Comparison of ENCODE assay signal across 16 cellular contexts in the genomic region with DNA sequence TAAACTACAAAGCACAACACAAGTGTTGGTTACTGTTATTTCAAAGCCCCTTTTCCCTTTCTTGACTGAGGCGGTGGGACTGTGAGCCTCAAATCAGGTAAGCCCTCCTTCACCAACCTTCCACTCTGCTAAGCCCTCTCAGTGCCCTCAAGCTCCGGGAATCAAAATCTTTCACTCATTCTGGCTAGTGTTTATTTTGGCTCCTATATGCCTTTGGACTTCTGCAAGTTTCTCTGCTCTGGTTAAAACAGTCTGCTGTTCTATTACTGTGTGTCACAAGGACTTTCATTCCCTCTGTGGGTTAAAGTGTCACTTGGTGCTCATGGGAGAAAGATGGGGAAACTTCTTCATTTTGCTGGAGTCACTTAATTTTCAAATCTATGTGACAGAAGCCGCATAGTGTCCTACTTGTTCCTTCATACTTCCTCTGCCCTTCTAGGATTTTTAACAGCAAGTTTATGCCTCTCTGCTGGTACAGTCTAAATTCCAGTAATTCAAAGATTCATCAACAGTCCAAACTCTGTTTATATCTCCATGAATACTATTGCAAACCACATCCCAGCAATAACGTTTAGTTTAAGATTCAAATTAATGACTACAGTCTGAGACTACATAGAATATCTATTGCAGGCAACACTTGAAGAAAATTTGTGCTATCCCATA.
DNase-seq lines count a peak whose midpoint lies in the region; ATAC-seq and TF ChIP-seq lines count a peak whose summit lies in the region.
"Had no signal": no experiment of that assay in that cellular context is flagged by ENCODE, and none has a peak within 500 bp of the region (broad histone marks: within the 10 kb centered on the region; RNA-seq: fewer than 3 reads in every experiment).

No MANE protein-coding gene starts in this region.

- H3K36me3 Mint-ChIP-seq in osteocyte (ENCODE audit: unreplicated experiment): no peaks in the 10 kb centered on the region
- H3K36me3 Mint-ChIP-seq: activated CD4-positive, alpha-beta memory T cell treated with anti-CD3 and anti-CD28 coated beads for 36 hours; IgD-negative memory B cell had no signal

- 48 to 53% methylated on average over 3 to 4 of the region's 4 CpGs for WGBS in transverse colon (ENCODE audit: low coverage in 1 of 2), 2 donors

- H3K4me1 Mint-ChIP-seq in osteocyte (ENCODE audit: unreplicated experiment): peaks cover 16% of the 10 kb centered on the region
- H3K4me1 Mint-ChIP-seq: IgD-negative memory B cell had no signal

- DNase-seq in NCI-H82 (lab: John Stamatoyannopoulos, UW): peak; percentile 13
- no peak for DNase-seq in NCI-H82 treated with DMSO at 0.1 percent for 48 hours (lab: John Stamatoyannopoulos, UW; ENCODE audit: unreplicated experiment)
- DNase-seq in left ventricle myocardium superior: no peak
- DNase-seq in thoracic aorta (ENCODE audit: low spot score): no peak
- no peak for DNase-seq in osteocyte (ENCODE audit: extremely low spot score, unreplicated experiment)
- DNase-seq in colonic mucosa: no peak
- DNase-seq in transverse colon: no peak
- DNase-seq: 8988T; activated CD4-positive, alpha-beta memory T cell treated with anti-CD3 and anti-CD28 coated beads for 36 hours; body of pancreas; GF-D8; stimulated activated CD4-positive, alpha-beta T cell treated with anti-CD3 and anti-CD28 coated beads, Interleukin-4, amount 100 ng/mL, for 1 hour had no signal

- no peak overlapping the region for H3K9ac ChIP-seq in colonic mucosa (ENCODE audit: low read depth in 2 of 2, low read length in 2 of 2)

- intact Hi-C loops in left ventricle myocardium superior (cut with micrococcal nuclease): loop anchor here (5.0 to 10.0 kb wide), 4 partner anchors 55 to 758 kb away; no protein-coding TSS in a partner anchor
- intact Hi-C loops in colonic mucosa (cut with DNase I): loop anchor here (5.0 to 10.0 kb wide), 3 partner anchors 215 to 773 kb away; a partner anchor contains a TSS
- intact Hi-C loops in transverse colon (cut with DNase I; ENCODE audit: low total_unique reads): loop anchor here (10.0 kb wide), 2 partner anchors 215 to 765 kb away; a partner anchor contains a TSS

- in situ Hi-C loops in transverse colon (cut with MboI; ENCODE audit: low pct_ligation_motif_present in 1 of 4, low pct_unique_long_range_greater_than_20kb in 1 of 4, low sequenced_read_pairs in 3 of 4): loop anchor here (5.0 to 25.0 kb wide), 4 partner anchors 213 to 773 kb away; a partner anchor contains a TSS

- H3K36me3 ChIP-seq in thoracic aorta: no peaks in the 10 kb centered on the region
- H3K36me3 ChIP-seq in colonic mucosa: no peaks in the 10 kb centered on the region
- no peaks in the 10 kb centered on the region for H3K36me3 ChIP-seq in transverse colon
- H3K36me3 ChIP-seq: gastroesophageal sphincter had no signal

- no peak overlapping the region for H3K4me3 Mint-ChIP-seq in osteocyte (ENCODE audit: unreplicated experiment)
- H3K4me3 Mint-ChIP-seq: activated CD4-positive, alpha-beta memory T cell treated with anti-CD3 and anti-CD28 coated beads for 36 hours; IgD-negative memory B cell had no signal

- TF ChIP-seq EP300 in transverse colon (IDR thresholded peaks at IDR 0.05; ENCODE audit: low read depth): no peak

- TF ChIP-seq CTCF in thoracic aorta (IDR thresholded peaks at IDR 0.05) (no peak), osteocyte (IDR thresholded peaks at IDR 0.05) (no peak), colonic mucosa (IDR thresholded peaks at IDR 0.05) (no peak), transverse colon (IDR thresholded peaks at IDR 0.05) (no peak)

- ATAC-seq in SK-N-SH treated with all-trans-retinoic acid at 6 μM for 48 hours (peak; percentile 64), left ventricle myocardium superior (peak; percentile 55), thoracic aorta (ENCODE audit: insufficient number of reproducible peaks, low FRiP score, low read depth) (peak; percentile 45)
- ATAC-seq: gastroesophageal sphincter had no signal

- no peaks in the 10 kb centered on the region for H3K9me3 Mint-ChIP-seq in osteocyte (ENCODE audit: unreplicated experiment)
- H3K9me3 Mint-ChIP-seq: activated CD4-positive, alpha-beta memory T cell treated with anti-CD3 and anti-CD28 coated beads for 36 hours; activated T-helper 2 cell treated with anti-CD3 and anti-CD28 coated beads, Interferon-gamma antibody, Interleukin-2, Interleukin-4, amounts not matched to agents 10 μg/mL and 5 μg/mL and 100 μg/mL, durations not matched to agents 14 hours and 24 hours and 36 hours; IgD-negative memory B cell had no signal

- H3K4me3 ChIP-seq in thoracic aorta (no peak overlapping the region), colonic mucosa (no peak overlapping the region), transverse colon (no peak overlapping the region)
- H3K4me3 ChIP-seq: body of pancreas, gastroesophageal sphincter had no signal

- H3K27me3 ChIP-seq in thoracic aorta (replicated peaks; ENCODE audit: insufficient read depth): no peaks in the 10 kb centered on the region
- H3K27me3 ChIP-seq in colonic mucosa: no peaks in the 10 kb centered on the region
- no peaks in the 10 kb centered on the region for H3K27me3 ChIP-seq in transverse colon
- H3K27me3 ChIP-seq: body of pancreas, gastroesophageal sphincter had no signal

- H3K4me1 ChIP-seq in thoracic aorta (ENCODE audit: control insufficient read depth in 1 of 2, low read depth in 2 of 2) (peaks cover 5 to 9% of the 10 kb centered on the region in 2 donors), colonic mucosa (no peaks in the 10 kb centered on the region), transverse colon (peaks cover 0 to 11% (median 4%) of the 10 kb centered on the region in 4 donors)
- H3K4me1 ChIP-seq: body of pancreas had no signal

- no peaks in the 10 kb centered on the region for H3K9me3 ChIP-seq in thoracic aorta
- no peaks in the 10 kb centered on the region for H3K9me3 ChIP-seq in colonic mucosa
- peaks cover 0 to 2% of the 10 kb centered on the region in 2 donors for H3K9me3 ChIP-seq in transverse colon
- H3K9me3 ChIP-seq: body of pancreas had no signal

- H3K27ac Mint-ChIP-seq in osteocyte (ENCODE audit: unreplicated experiment): no peak overlapping the region
- H3K27ac Mint-ChIP-seq: activated CD4-positive, alpha-beta memory T cell treated with anti-CD3 and anti-CD28 coated beads for 36 hours; activated T-helper 2 cell treated with anti-CD3 and anti-CD28 coated beads, Interferon-gamma antibody, Interleukin-2, Interleukin-4, amounts not matched to agents 10 μg/mL and 5 μg/mL and 100 μg/mL, durations not matched to agents 14 hours and 24 hours and 36 hours; IgD-negative memory B cell had no signal

- H3K27ac ChIP-seq in thoracic aorta: no peak overlapping the region
- H3K27ac ChIP-seq in colonic mucosa: no peak overlapping the region
- H3K27ac ChIP-seq in transverse colon: peak overlapping the region in 1 of 4 donors; percentile 45
- H3K27ac ChIP-seq: body of pancreas had no signal

- no peak for TF ChIP-seq POLR2A in transverse colon (IDR thresholded peaks at IDR 0.05)

- H3K27me3 Mint-ChIP-seq in osteocyte (ENCODE audit: unreplicated experiment): peaks cover 12% of the 10 kb centered on the region
- H3K27me3 Mint-ChIP-seq: activated CD4-positive, alpha-beta memory T cell treated with anti-CD3 and anti-CD28 coated beads for 36 hours; IgD-negative memory B cell had no signal

TF ChIP-seq in SK-N-SH treated with all-trans-retinoic acid at 6 μM for 48 hours, 23 proteins besides CTCF, POLR2A, EP300 and RAD21:
- TF ChIP-seq ZNF565 (CRISPR knock-in tag; conservative IDR thresholded peaks at IDR 0.05; ENCODE audit: low read depth): no peak
- 0 out of 2 replicates have a peak, but pooled peaks have one; percentile 11 for TF ChIP-seq ISL1 (CRISPR knock-in tag; IDR thresholded peaks at IDR 0.05)
- TF ChIP-seq GLIS3 (CRISPR knock-in tag; IDR thresholded peaks at IDR 0.05): no peak
- no peak for TF ChIP-seq TCF4 (CRISPR knock-in tag; IDR thresholded peaks at IDR 0.05; ENCODE audit: borderline replicate concordance)
- no peak for TF ChIP-seq OSR1 (CRISPR knock-in tag; IDR thresholded peaks at IDR 0.05)
- no peak for TF ChIP-seq CSDC2 (CRISPR knock-in tag; IDR thresholded peaks at IDR 0.05)
